Comparison of ENCODE assay signal across 29 cellular contexts in genomic region chr6:93964926-93965325, GRCh38.
"Had no signal": no experiment of that assay in that cellular context is flagged by ENCODE, and none has a peak within 500 bp of the region (broad histone marks: within the 10 kb centered on the region; RNA-seq: fewer than 3 reads in every experiment).

No MANE protein-coding gene starts in this region.

- ATAC-seq: stimulated activated effector memory CD8-positive, alpha-beta T cell treated with anti-CD3 and anti-CD28 coated beads, Interleukin-12 subunit alpha, Interleukin-12 subunit beta, amount 100 ng/mL, for 72 hours; stimulated activated memory B cell treated with anti-CD40 and anti-IgM and Interleukin-4, amounts not matched to agents 10 μg/mL and 1 μg/mL and 100 μg/mL, for 72 hours; stimulated activated naive B cell treated with anti-CD40 and anti-IgM and Interleukin-4, amounts not matched to agents 10 μg/mL and 1 μg/mL and 100 μg/mL, for 72 hours; stimulated activated naive CD8-positive, alpha-beta T cell treated with anti-CD3 and anti-CD28 coated beads, Interleukin-15, amount 100 ng/mL, for 72 hours; stimulated activated naive CD8-positive, alpha-beta T cell treated with anti-CD3 and anti-CD28 coated beads, Interleukin-15, Interleukin-2, amounts not matched to agents 100 U/mL and 50 U/mL, for 24 hours; upper lobe of right lung had no signal

- H3K9me3 Mint-ChIP-seq: stimulated activated memory B cell treated with anti-CD40 and anti-IgM and Interleukin-4, amounts not matched to agents 10 μg/mL and 1 μg/mL and 100 μg/mL, for 72 hours; stimulated activated naive CD8-positive, alpha-beta T cell treated with anti-CD3 and anti-CD28 coated beads, Interleukin-15, amount 100 ng/mL, for 72 hours; type B pancreatic cell had no signal

- H3K27me3 ChIP-seq: stomach, suprapubic skin, testis, thyroid gland, tibial artery, tibial nerve, transverse colon, upper lobe of left lung, upper lobe of right lung, uterus, vagina had no signal

- H3K27ac Mint-ChIP-seq: stimulated activated effector memory CD8-positive, alpha-beta T cell treated with anti-CD3 and anti-CD28 coated beads, Interleukin-12 subunit alpha, Interleukin-12 subunit beta, amount 100 ng/mL, for 72 hours; stimulated activated memory B cell treated with anti-CD40 and anti-IgM and Interleukin-4, amounts not matched to agents 10 μg/mL and 1 μg/mL and 100 μg/mL, for 72 hours; stimulated activated naive B cell treated with anti-CD40 and anti-IgM and Interleukin-4, amounts not matched to agents 10 μg/mL and 1 μg/mL and 100 μg/mL, for 72 hours; stimulated activated naive CD8-positive, alpha-beta T cell treated with anti-CD3 and anti-CD28 coated beads, Interleukin-15, amount 100 ng/mL, for 72 hours; stimulated activated naive CD8-positive, alpha-beta T cell treated with anti-CD3 and anti-CD28 coated beads, Interleukin-15, Interleukin-2, amounts not matched to agents 100 ng/mL and 50 ng/mL, for 24 hours; type B pancreatic cell had no signal

- H3K27ac ChIP-seq: stomach, suprapubic skin, testis, thoracic aorta, thyroid gland, tibial artery, tibial nerve, transverse colon, upper lobe of left lung, upper lobe of right lung, uterus, vagina had no signal

- H3K27me3 Mint-ChIP-seq: stimulated activated memory B cell treated with anti-CD40 and anti-IgM and Interleukin-4, amounts not matched to agents 10 μg/mL and 1 μg/mL and 100 μg/mL, for 72 hours; stimulated activated naive B cell treated with anti-CD40 and anti-IgM and Interleukin-4, amounts not matched to agents 10 μg/mL and 1 μg/mL and 100 μg/mL, for 72 hours; stimulated activated naive CD8-positive, alpha-beta T cell treated with anti-CD3 and anti-CD28 coated beads, Interleukin-15, amount 100 ng/mL, for 72 hours; stimulated activated naive CD8-positive, alpha-beta T cell treated with anti-CD3 and anti-CD28 coated beads, Interleukin-15, Interleukin-2, amounts not matched to agents 100 ng/mL and 50 ng/mL, for 24 hours; type B pancreatic cell had no signal

- H3K36me3 ChIP-seq: stomach, suprapubic skin, thoracic aorta, thyroid gland, tibial artery, tibial nerve, transverse colon, upper lobe of left lung, upper lobe of right lung, uterus, vagina had no signal

- H3K4me1 ChIP-seq: stomach, suprapubic skin, testis, thyroid gland, tibial artery, tibial nerve, upper lobe of left lung, upper lobe of right lung, uterus, vagina had no signal

- H3K4me3 ChIP-seq: stomach, suprapubic skin, testis, thoracic aorta, thyroid gland, tibial artery, tibial nerve, transverse colon, upper lobe of left lung, upper lobe of right lung, uterus, vagina had no signal

- H3K4me1 Mint-ChIP-seq: stimulated activated effector memory CD8-positive, alpha-beta T cell treated with anti-CD3 and anti-CD28 coated beads, Interleukin-12 subunit alpha, Interleukin-12 subunit beta, amount 100 ng/mL, for 72 hours; stimulated activated memory B cell treated with anti-CD40 and anti-IgM and Interleukin-4, amounts not matched to agents 10 μg/mL and 1 μg/mL and 100 μg/mL, for 72 hours; stimulated activated naive B cell treated with anti-CD40 and anti-IgM and Interleukin-4, amounts not matched to agents 10 μg/mL and 1 μg/mL and 100 μg/mL, for 72 hours; stimulated activated naive CD8-positive, alpha-beta T cell treated with anti-CD3 and anti-CD28 coated beads, Interleukin-15, amount 100 ng/mL, for 72 hours had no signal

- H3K9me3 ChIP-seq: stomach, suprapubic skin, testis, thoracic aorta, thyroid gland, tibial artery, tibial nerve, transverse colon, upper lobe of left lung, upper lobe of right lung, uterus, vagina had no signal

- DNase-seq: stimulated activated CD4-positive, alpha-beta T cell treated with anti-CD3 and anti-CD28 coated beads, Interleukin-2, amount 100 ng/mL, for 48 hours; stimulated activated CD4-positive, alpha-beta T cell treated with anti-CD3 and anti-CD28 coated beads, Interleukin-4, amount 100 ng/mL, for 1 hour; stimulated activated CD4-positive, alpha-beta T cell treated with anti-CD3 and anti-CD28 coated beads, Interleukin-4, amount 100 ng/mL, for 24 hours; stimulated activated CD4-positive, alpha-beta T cell treated with anti-CD3 and anti-CD28 coated beads, Interleukin-4, amount 100 ng/mL, for 4 hours; stimulated activated CD8-positive, alpha-beta memory T cell treated with anti-CD3 and anti-CD28 coated beads, Interleukin-4, amount 100 ng/mL, for 48 hours; stimulated activated naive B cell treated with anti-CD40 and anti-IgM and Interleukin-4, amounts not matched to agents 10 μg/mL and 1 μg/mL and 100 μg/mL, for 72 hours; stimulated activated naive CD4-positive, alpha-beta T cell; stimulated activated naive CD4-positive, alpha-beta T cell treated with Interleukin-2 at 50 U/mL for 16 hours; stimulated activated naive CD8-positive, alpha-beta T cell treated with anti-CD3 and anti-CD28 coated beads, Interleukin-15, amount 100 ng/mL, for 72 hours; stimulated activated naive CD8-positive, alpha-beta T cell treated with anti-CD3 and anti-CD28 coated beads, Interleukin-15, Interleukin-2, amounts not matched to agents 100 U/mL and 50 U/mL, for 24 hours; stomach; substantia nigra; testis; thyroid gland; tibial artery; transverse colon; trophoblast cell; upper lobe of left lung; upper lobe of right lung; uterus had no signal

- H3K4me3 Mint-ChIP-seq: stimulated activated effector memory CD8-positive, alpha-beta T cell treated with anti-CD3 and anti-CD28 coated beads, Interleukin-12 subunit alpha, Interleukin-12 subunit beta, amount 100 ng/mL, for 72 hours; stimulated activated memory B cell treated with anti-CD40 and anti-IgM and Interleukin-4, amounts not matched to agents 10 μg/mL and 1 μg/mL and 100 μg/mL, for 72 hours; stimulated activated naive B cell treated with anti-CD40 and anti-IgM and Interleukin-4, amounts not matched to agents 10 μg/mL and 1 μg/mL and 100 μg/mL, for 72 hours; stimulated activated naive CD8-positive, alpha-beta T cell treated with anti-CD3 and anti-CD28 coated beads, Interleukin-15, amount 100 ng/mL, for 72 hours; stimulated activated naive CD8-positive, alpha-beta T cell treated with anti-CD3 and anti-CD28 coated beads, Interleukin-15, Interleukin-2, amounts not matched to agents 100 ng/mL and 50 ng/mL, for 24 hours; type B pancreatic cell had no signal

- H3K36me3 Mint-ChIP-seq: stimulated activated effector memory CD8-positive, alpha-beta T cell treated with anti-CD3 and anti-CD28 coated beads, Interleukin-12 subunit alpha, Interleukin-12 subunit beta, amount 100 ng/mL, for 72 hours; stimulated activated memory B cell treated with anti-CD40 and anti-IgM and Interleukin-4, amounts not matched to agents 10 μg/mL and 1 μg/mL and 100 μg/mL, for 72 hours; stimulated activated naive B cell treated with anti-CD40 and anti-IgM and Interleukin-4, amounts not matched to agents 10 μg/mL and 1 μg/mL and 100 μg/mL, for 72 hours; type B pancreatic cell had no signal

- FAIRE-seq: urothelium cell line had no signal
